In genomic region chr5:68287976-68288755, GRCh38 we compare ENCODE assay signal across 8 cellular contexts.
DNase-seq lines count a peak whose midpoint lies in the region; ATAC-seq and TF ChIP-seq lines count a peak whose summit lies in the region.

No MANE protein-coding gene starts in this region.

- H3K4me3 ChIP-seq in Panc1 (ENCODE audit: low read depth in 2 of 2, low read length in 2 of 2) (peak overlapping the region; percentile 59 to 74), thymus (ENCODE audit: low read length) (peak overlapping the region; percentile 61)

- in situ Hi-C loops in Panc1 (cut with HindIII; ENCODE audit: low pct_unique_long_range_greater_than_20kb, low sequenced_read_pairs), result no loop called here

- intact Hi-C loops in Panc1 (cut with micrococcal nuclease; ENCODE audit: unreplicated experiment), result loop anchor here (5.0 kb wide), 2 partner anchors 174 to 674 kb away; no protein-coding TSS in a partner anchor

- TF ChIP-seq CTCF in Panc1 (IDR thresholded peaks at IDR 0.05) (no peak), neural crest cell (conservative IDR thresholded peaks at IDR 0.05) (no peak)

- H3K4me3 Mint-ChIP-seq in neural crest cell, result peak overlapping the region; percentile 87

- BruUV-seq in Panc1 (replicated peaks; lab: Mats Ljungman, UMichigan), result no TSS peak

- H3K27ac Mint-ChIP-seq in neural crest cell (ENCODE audit: unreplicated experiment), result peak overlapping the region; percentile 97

- H3K4me1 ChIP-seq in Panc1 (ENCODE audit: control insufficient read depth, insufficient read depth, low read length), result peaks cover 16% of the 10 kb centered on the region
- peaks cover 27% of the 10 kb centered on the region for H3K4me1 ChIP-seq in thymus (ENCODE audit: control insufficient read depth, insufficient read depth, low read length)

- H3K27ac ChIP-seq in Panc1 (ENCODE audit: low read length) (peak overlapping the region; percentile 79), thymus (ENCODE audit: low read depth) (peak overlapping the region; percentile 92)

- WGBS in thymus, result under 1% methylated on average over 46 of the region's 46 CpGs

- H3K9me3 ChIP-seq in Panc1 (ENCODE audit: control insufficient read depth, insufficient read depth, low read depth, low read length), result no peaks in the 10 kb centered on the region
- H3K9me3 ChIP-seq in thymus (ENCODE audit: control insufficient read depth), result no peaks in the 10 kb centered on the region

- H3K27me3 Mint-ChIP-seq in neural crest cell (ENCODE audit: low read depth), result no peaks in the 10 kb centered on the region

- DNase-seq in SIG-M5 treated with dmso at 0.1 percent for 504 hours (lab: John Stamatoyannopoulos, UW; ENCODE audit: unreplicated experiment) (peak; percentile 21), SIG-M5 (lab: John Stamatoyannopoulos, UW) (no peak), Panc1 (ENCODE audit: low read depth, low spot score) (no peak), foreskin melanocyte (peak; percentile 84), neural crest cell (ENCODE audit: low read depth, low spot score) (peak; percentile 59)
- DNase-seq in activated naive CD4-positive, alpha-beta T cell (lab: John Stamatoyannopoulos, UW), result peak in 3 of 4 experiments; percentile 11 to 25 (median 14)

- no peaks in the 10 kb centered on the region for H3K27me3 ChIP-seq in Panc1 (ENCODE audit: control insufficient read depth, insufficient read depth, low read length)
- no peaks in the 10 kb centered on the region for H3K27me3 ChIP-seq in thymus (ENCODE audit: control insufficient read depth, insufficient read depth)

- no peaks in the 10 kb centered on the region for H3K9me3 Mint-ChIP-seq in neural crest cell

- POLR2A ChIA-PET in Panc1 (lab: Charles Lee), result no interaction called here

- peak; percentile 66 for ATAC-seq in HG03039 (IDR thresholded peaks at IDR 0.05; ENCODE audit: unreplicated experiment)
- peak; percentile 87 for ATAC-seq in Panc1

- H3K36me3 ChIP-seq in Panc1 (ENCODE audit: control insufficient read depth, insufficient read depth, low read length) (peaks cover 2% of the 10 kb centered on the region; the same call in 1 of the 2 replicates), thymus (ENCODE audit: control insufficient read depth, insufficient read depth) (peaks cover 4% of the 10 kb centered on the region)

- CTCF ChIA-PET in Panc1 (lab: Charles Lee), result interaction anchor here (0.6 kb wide), 1 partner anchor 1041 kb away, joined by 3 read pairs; no protein-coding TSS in a partner anchor

- peaks cover 4% of the 10 kb centered on the region for H3K36me3 Mint-ChIP-seq in neural crest cell (ENCODE audit: low read depth)

- peaks cover 65% of the 10 kb centered on the region for H3K4me1 Mint-ChIP-seq in neural crest cell

Comparison
In these comparisons a context has a peak if more than half of its experiments do, and no peak if none do; other contexts are left out.
1. DNase-seq: peak in SIG-M5 treated with dmso at 0.1 percent for 504 hours (single experiment), activated naive CD4-positive, alpha-beta T cell (3 of 4), foreskin melanocyte (single experiment) and neural crest cell (single experiment); none in SIG-M5 (single experiment) and Panc1 (single experiment).